ENCODE assay signal across 10 cellular contexts in genomic region chr5:59218424-59219045, GRCh38.
DNase-seq lines count a peak whose midpoint lies in the region; ATAC-seq and TF ChIP-seq lines count a peak whose summit lies in the region.
"Had no signal": no experiment of that assay in that cellular context is flagged by ENCODE, and none has a peak within 500 bp of the region (broad histone marks: within the 10 kb centered on the region; RNA-seq: fewer than 3 reads in every experiment).

No MANE protein-coding gene starts in this region.

- no peak overlapping the region for H4K5ac ChIP-seq in IMR-90 (ENCODE audit: low read depth, low read length)

- H3K4me3 ChIP-seq in IMR-90 (ENCODE audit: insufficient read depth, low read depth, low read length) (no peak overlapping the region), adipocyte (ENCODE audit: low read length) (no peak overlapping the region)

- H3K36me3 ChIP-seq in IMR-90 (ENCODE audit: control insufficient read depth, insufficient read depth, low read length) (no peaks in the 10 kb centered on the region), adipocyte (ENCODE audit: control insufficient read depth, insufficient read depth, low read length, severe bottlenecking) (no peaks in the 10 kb centered on the region)

- H3K4me1 ChIP-seq in IMR-90 (ENCODE audit: control insufficient read depth, insufficient read depth, low read length) (no peaks in the 10 kb centered on the region), adipocyte (ENCODE audit: control insufficient read depth, insufficient read depth, low read length) (peaks cover 9% of the 10 kb centered on the region)

- BruUV-seq in IMR-90 (replicated peaks; lab: Mats Ljungman, UMichigan): no TSS peak

- H4K20me1 ChIP-seq in IMR-90 (ENCODE audit: insufficient read depth, low read length): no peaks in the 10 kb centered on the region

- H4K91ac ChIP-seq in IMR-90 (ENCODE audit: insufficient read depth, low read depth, low read length): no peak overlapping the region

- no peaks in the 10 kb centered on the region; the same call in 1 of the 2 replicates for H3K9me1 ChIP-seq in IMR-90 (ENCODE audit: insufficient read depth, low read length)

- ATAC-seq in IMR-90 (ENCODE audit: low read depth): no peak; the same call in 1 of the 2 replicates
- ATAC-seq in HG03175 (IDR thresholded peaks at IDR 0.05; ENCODE audit: unreplicated experiment): no peak
- no peak for ATAC-seq in HG03354 (IDR thresholded peaks at IDR 0.05; ENCODE audit: poor library complexity, severe bottlenecking, unreplicated experiment)

- no peak overlapping the region for H3K23ac ChIP-seq in IMR-90 (ENCODE audit: low read depth, low read length)

- CTCF ChIA-PET in IMR-90 (lab: Yijun Ruan, JAX): no interaction called here

- no peaks in the 10 kb centered on the region for H3K79me1 ChIP-seq in IMR-90 (ENCODE audit: low read depth in 1 of 2, low read length in 2 of 2)

- no peak overlapping the region for H3K18ac ChIP-seq in IMR-90 (ENCODE audit: low read depth, low read length)

- H4K8ac ChIP-seq in IMR-90 (ENCODE audit: low read depth in 2 of 2, low read length in 2 of 2): no peak overlapping the region

- DNase-seq in DMS 273 (lab: John Stamatoyannopoulos, UW; ENCODE audit: unreplicated experiment) (peak; percentile 56), IMR-90 (peak; percentile 3), adipocyte (ENCODE audit: low read depth) (peak; percentile 35), lung microvascular endothelial cell (ENCODE audit: low read depth in 2 of 2) (peak; percentile 15 to 26), amniotic stem cell (lab: John Stamatoyannopoulos, UW) (no peak), substantia nigra (lab: John Stamatoyannopoulos, UW) (no peak)
- DNase-seq: activated CD4-positive, alpha-beta T cell treated with anti-CD3 and anti-CD28 coated beads, Interleukin-2, amount 50 U/mL, for 48 hours had no signal

- peak; percentile 35; the same call in 1 of the 2 replicates for TF ChIP-seq CTCF in IMR-90 (conservative IDR thresholded peaks at IDR 0.05; ENCODE audit: low read depth, low read length)

- no peak overlapping the region for H2BK120ac ChIP-seq in IMR-90 (ENCODE audit: low read depth, low read length)

- no peak overlapping the region for H3K14ac ChIP-seq in IMR-90 (replicated peaks; ENCODE audit: low read depth, low read length)

- H2BK20ac ChIP-seq in IMR-90 (ENCODE audit: low read depth, low read length): no peak overlapping the region

- peaks cover 8% of the 10 kb centered on the region for H3K27me3 ChIP-seq in IMR-90 (ENCODE audit: control insufficient read depth, insufficient read depth, low read length)
- no peaks in the 10 kb centered on the region for H3K27me3 ChIP-seq in adipocyte (replicated peaks; ENCODE audit: control insufficient read depth, insufficient read depth, low read length)
- H3K27me3 ChIP-seq: neutrophil had no signal

- H3K9me3 ChIP-seq in IMR-90 (ENCODE audit: control insufficient read depth, insufficient read depth, low read length) (no peaks in the 10 kb centered on the region), adipocyte (ENCODE audit: control insufficient read depth, low read length) (no peaks in the 10 kb centered on the region)
- H3K9me3 ChIP-seq: neutrophil had no signal

- no CpG with 5 or more reads among the region's 2 CpGs for WGBS in IMR-90 (ENCODE audit: extremely low coverage in 2 of 2, insufficient read length in 1 of 2), 2 experiments

- H3K27ac ChIP-seq in IMR-90 (ENCODE audit: insufficient read depth, low read length) (no peak overlapping the region), substantia nigra (ENCODE audit: low read depth, low read length, poor library complexity, severe bottlenecking) (no peak overlapping the region)
- H3K27ac ChIP-seq: neutrophil had no signal

- intact Hi-C loops in IMR-90 (cut with micrococcal nuclease): loop anchor here (1.0 kb wide), 2 partner anchors 149 to 163 kb away; no protein-coding TSS in a partner anchor

- no peak overlapping the region for H3K56ac ChIP-seq in IMR-90 (ENCODE audit: extremely low read depth, insufficient read depth, low read length)

- dilution Hi-C loops in IMR-90 (cut with HindIII; ENCODE audit: low sequenced_read_pairs, unreplicated experiment): no loop called here

- no peak overlapping the region for H2BK15ac ChIP-seq in IMR-90 (ENCODE audit: low read depth, low read length)

- no peak overlapping the region for H3K4me2 ChIP-seq in IMR-90 (ENCODE audit: low read depth, low read length)

- H3K9ac ChIP-seq in IMR-90 (ENCODE audit: low read depth, low read length): no peak overlapping the region
- H3K9ac ChIP-seq in adipocyte (ENCODE audit: low read length): no peak overlapping the region

- in situ Hi-C loops in IMR-90 (cut with MboI; ENCODE audit: low sequenced_read_pairs): no loop called here

- no peak overlapping the region for H2AK9ac ChIP-seq in IMR-90 (replicated peaks; ENCODE audit: low read depth, low read length, poor library complexity)

- H2AK5ac ChIP-seq in IMR-90 (ENCODE audit: low read depth, low read length): no peak overlapping the region

- no peak overlapping the region for H3K4ac ChIP-seq in IMR-90 (ENCODE audit: low read depth, low read length)

- no peak overlapping the region for H2AFZ ChIP-seq in IMR-90 (replicated peaks; ENCODE audit: low read length, poor library complexity)

- POLR2A ChIA-PET in IMR-90 (lab: Charles Lee; ENCODE audit: unreplicated experiment): no interaction called here

- peak; percentile 28 for TF ChIP-seq RAD21 in IMR-90 (IDR thresholded peaks at IDR 0.05; ENCODE audit: low read length)

- no peak overlapping the region for H2BK5ac ChIP-seq in IMR-90 (ENCODE audit: low read depth, low read length, poor library complexity, severe bottlenecking)

- TF ChIP-seq POLR2A in IMR-90 (IDR thresholded peaks at IDR 0.05; ENCODE audit: low read depth, low read length): no peak

TF ChIP-seq in IMR-90, 13 proteins besides CTCF, POLR2A, EP300 and RAD21:
- TF ChIP-seq USF2 (IDR thresholded peaks at IDR 0.05; ENCODE audit: low read depth, low read length) (no peak), SMC3 (IDR thresholded peaks at IDR 0.05; ENCODE audit: low read depth, low read length) (0 out of 2 replicates have a peak, but pooled peaks have one; percentile 28)

Comparison
In these comparisons a context has a peak if more than half of its experiments do, and no peak if none do; other contexts are left out.
1. DNase-seq: peak in DMS 273 (single experiment), IMR-90 (single experiment), adipocyte (single experiment) and lung microvascular endothelial cell (2 of 2); none in amniotic stem cell (single experiment) and substantia nigra (0 of 49).